26 cellular contexts compared by ENCODE assay signal in genomic region chr20:36255445-36255844, GRCh38.
"Had no signal": no experiment of that assay in that cellular context is flagged by ENCODE, and none has a peak within 500 bp of the region (broad histone marks: within the 10 kb centered on the region; RNA-seq: fewer than 3 reads in every experiment).

No MANE protein-coding gene starts in this region.

- H3K9me3 Mint-ChIP-seq: naive thymus-derived CD8-positive, alpha-beta T cell; nephron; neural crest cell; stimulated activated memory B cell treated with anti-CD40 and anti-IgM and Interleukin-4, amounts not matched to agents 10 μg/mL and 1 μg/mL and 100 μg/mL, for 72 hours; type B pancreatic cell had no signal

- H3K27me3 ChIP-seq: hepatocyte, pancreas, spleen, stomach, suprapubic skin, tibial nerve, uterus had no signal

- H3K4me3 ChIP-seq: hepatocyte, lower lobe of right lung, pancreas, prostate gland, spleen, stomach, suprapubic skin, tibial nerve, uterus had no signal

- H3K27ac Mint-ChIP-seq: naive thymus-derived CD8-positive, alpha-beta T cell; nephron; stimulated activated memory B cell treated with anti-CD40 and anti-IgM and Interleukin-4, amounts not matched to agents 10 μg/mL and 1 μg/mL and 100 μg/mL, for 72 hours; type B pancreatic cell had no signal

- H3K4me1 ChIP-seq: lower lobe of right lung, pancreas, prostate gland, spleen, stomach, suprapubic skin, tibial nerve, uterus had no signal

- H3K36me3 ChIP-seq: uterus had no signal

- ATAC-seq: left cardiac atrium; left lobe of liver; lower lobe of right lung; naive thymus-derived CD8-positive, alpha-beta T cell; pancreas; sciatic nerve; stimulated activated memory B cell treated with anti-CD40 and anti-IgM and Interleukin-4, amounts not matched to agents 10 μg/mL and 1 μg/mL and 100 μg/mL, for 72 hours; stimulated activated naive CD8-positive, alpha-beta T cell treated with anti-CD3 and anti-CD28 coated beads, Interleukin-15, Interleukin-2, amounts not matched to agents 100 U/mL and 50 U/mL, for 24 hours had no signal

- H3K9me3 ChIP-seq: lower lobe of right lung, pancreas, prostate gland, spleen, stomach, suprapubic skin, tibial nerve, uterus had no signal

- H3K27ac ChIP-seq: hepatocyte, lower lobe of right lung, pancreas, prostate gland, spleen, stomach, suprapubic skin, tibial nerve, uterus had no signal

- DNase-seq: islet precursor cell; left cardiac atrium; lower lobe of right lung; mammary epithelial cell; mesenchymal stem cell; naive thymus-derived CD8-positive, alpha-beta T cell; pancreas; posterior cingulate gyrus; retina; right cardiac atrium; small intestine; spleen; stimulated activated CD4-positive, alpha-beta T cell treated with anti-CD3 and anti-CD28 coated beads, Interleukin-4, amount 100 ng/mL, for 24 hours; stimulated activated naive CD8-positive, alpha-beta T cell treated with anti-CD3 and anti-CD28 coated beads, Interleukin-15, Interleukin-2, amounts not matched to agents 100 U/mL and 50 U/mL, for 24 hours; stomach; uterus had no signal
